Comparison of ENCODE assay signal across 1 cellular context in genomic region chrX:49001521-49002090, GRCh38.
TF ChIP-seq lines count a peak whose summit lies in the region.

No MANE protein-coding gene starts in this region.

TF ChIP-seq in GM12878, 131 proteins besides CTCF, POLR2A, EP300 and RAD21:
- TF ChIP-seq MLLT1 (IDR thresholded peaks at IDR 0.05) (peak; percentile 75; the same call in 1 of the 2 replicates), IKZF1 (conservative IDR thresholded peaks at IDR 0.05) (0 out of 2 replicates have a peak, but pooled peaks have one; percentile 9), NBN (IDR thresholded peaks at IDR 0.05) (0 out of 2 replicates have a peak, but pooled peaks have one; percentile 44), CHD1 (IDR thresholded peaks at IDR 0.05; ENCODE audit: low read depth, low read length) (peak; percentile 75; the same call in 1 of the 2 replicates), KDM1A (IDR thresholded peaks at IDR 0.05; ENCODE audit: borderline replicate concordance) (no peak), JUND (IDR thresholded peaks at IDR 0.05; ENCODE audit: low read depth, low read length) (peak; percentile 68; the same call in 1 of the 2 replicates), RUNX3 (IDR thresholded peaks at IDR 0.05; ENCODE audit: low read length) (peak; percentile 10; the same call in 1 of the 2 replicates), BCLAF1 (IDR thresholded peaks at IDR 0.05) (peak; percentile 58), PRDM15 (CRISPR knock-in tag; IDR thresholded peaks at IDR 0.05) (no peak), SUPT20H (IDR thresholded peaks at IDR 0.05; ENCODE audit: borderline replicate concordance, control insufficient read depth, low read depth, low read length) (no peak), CREB1 (IDR thresholded peaks at IDR 0.05; ENCODE audit: low read depth) (peak; percentile 34; the same call in 1 of the 2 replicates), POLR2AphosphoS5 (IDR thresholded peaks at IDR 0.05; ENCODE audit: low read length) (peak; percentile 74; the same call in 1 of the 2 replicates), ATF7 (IDR thresholded peaks at IDR 0.05; ENCODE audit: low read depth) (peak; percentile 79), SPI1 (IDR thresholded peaks at IDR 0.05; ENCODE audit: borderline replicate concordance, insufficient read depth, low read depth, low read length) (peak; percentile 32; the same call in 1 of the 2 replicates), FOXK2 (IDR thresholded peaks at IDR 0.05) (peak; percentile 88), SREBF1 (IDR thresholded peaks at IDR 0.05; ENCODE audit: low read length) (peak; percentile 52)
